Comparison of ENCODE assay signal across 21 cellular contexts in genomic region chr2:173062806-173063205, GRCh38. TPM values are rescaled to one million over a fixed set of nuclear protein-coding genes. Genes with fewer than 3 reads are reported as not detected.
A peak's percentile ranks its signal among the peaks of the same experiment; 100 is the strongest.
DNase-seq lines count a peak whose midpoint lies in the region; ATAC-seq and TF ChIP-seq lines count a peak whose summit lies in the region.
"Had no signal": no experiment of that assay in that cellular context is flagged by ENCODE, and none has a peak within 500 bp of the region (broad histone marks: within the 10 kb centered on the region; RNA-seq: fewer than 3 reads in every experiment).

No MANE protein-coding gene starts in this region.

- in situ Hi-C loops in IMR-90 (cut with MboI; ENCODE audit: low sequenced_read_pairs) = no loop called here

- no peaks in the 10 kb centered on the region for H3K36me3 Mint-ChIP-seq in activated naive CD8-positive, alpha-beta T cell treated with anti-CD3 and anti-CD28 coated beads, Interleukin-2, amount 50 U/mL, for 24 hours (ENCODE audit: low read depth)

- H3K27ac ChIP-seq in IMR-90 (ENCODE audit: insufficient read depth, low read length) = no peak overlapping the region
- peak overlapping the region; percentile 64 for H3K27ac ChIP-seq in RWPE1
- peak overlapping the region; percentile 64 for H3K27ac ChIP-seq in foreskin keratinocyte
- H3K27ac ChIP-seq: C4-2B, SJSA1 had no signal

- dilution Hi-C loops in IMR-90 (cut with HindIII; ENCODE audit: low sequenced_read_pairs, unreplicated experiment) = no loop called here

- H3K4me3 Mint-ChIP-seq in activated naive CD8-positive, alpha-beta T cell treated with anti-CD3 and anti-CD28 coated beads, Interleukin-2, amount 50 U/mL, for 24 hours = no peak overlapping the region
- H3K4me3 Mint-ChIP-seq: HFFc6 had no signal

- no peak overlapping the region for H3K9ac ChIP-seq in IMR-90 (ENCODE audit: low read depth, low read length)

- no peak overlapping the region for H4K91ac ChIP-seq in IMR-90 (ENCODE audit: insufficient read depth, low read depth, low read length)

- no peak overlapping the region for H2AFZ ChIP-seq in IMR-90 (replicated peaks; ENCODE audit: low read length, poor library complexity)

- H2BK15ac ChIP-seq in IMR-90 (ENCODE audit: low read depth, low read length) = peak overlapping the region; percentile 34; the same call in 1 of the 3 replicates

- no peak for TF ChIP-seq RAD21 in IMR-90 (IDR thresholded peaks at IDR 0.05; ENCODE audit: low read length)

- no peak overlapping the region for H3K14ac ChIP-seq in IMR-90 (replicated peaks; ENCODE audit: low read depth, low read length)

- H3K4me2 ChIP-seq in IMR-90 (ENCODE audit: low read depth, low read length) = no peak overlapping the region

- intact Hi-C loops in IMR-90 (cut with micrococcal nuclease) = no loop called here

- H3K27me3 Mint-ChIP-seq in activated naive CD8-positive, alpha-beta T cell treated with anti-CD3 and anti-CD28 coated beads, Interleukin-2, amount 50 U/mL, for 24 hours = peaks cover 26% of the 10 kb centered on the region

- H3K9me1 ChIP-seq in IMR-90 (ENCODE audit: insufficient read depth, low read length) = no peaks in the 10 kb centered on the region

- H3K4me1 ChIP-seq in IMR-90 (ENCODE audit: control insufficient read depth, insufficient read depth, low read length) (peaks cover 8% of the 10 kb centered on the region), foreskin keratinocyte (peaks cover 5% of the 10 kb centered on the region)
- H3K4me1 ChIP-seq: SJSA1 had no signal

- no peaks in the 10 kb centered on the region for H3K36me3 ChIP-seq in IMR-90 (ENCODE audit: control insufficient read depth, insufficient read depth, low read length)
- H3K36me3 ChIP-seq: SJSA1 had no signal

- H2BK120ac ChIP-seq in IMR-90 (ENCODE audit: low read depth, low read length) = no peak overlapping the region

- no peaks in the 10 kb centered on the region for H3K4me1 Mint-ChIP-seq in activated naive CD8-positive, alpha-beta T cell treated with anti-CD3 and anti-CD28 coated beads, Interleukin-2, amount 50 U/mL, for 24 hours

- H3K27me3 ChIP-seq in IMR-90 (ENCODE audit: control insufficient read depth, insufficient read depth, low read length) = no peaks in the 10 kb centered on the region
- no peaks in the 10 kb centered on the region for H3K27me3 ChIP-seq in foreskin keratinocyte
- H3K27me3 ChIP-seq: SJSA1 had no signal

- peak overlapping the region; percentile 78; the same call in 1 of the 2 replicates for H3K18ac ChIP-seq in IMR-90 (ENCODE audit: low read depth, low read length)

- H3K79me1 ChIP-seq in IMR-90 (ENCODE audit: low read depth in 1 of 2, low read length in 2 of 2) = no peaks in the 10 kb centered on the region

- no peak overlapping the region; the same call in 1 of the 2 replicates for H4K5ac ChIP-seq in IMR-90 (ENCODE audit: low read depth, low read length)

- POLR2A ChIA-PET in IMR-90 (lab: Charles Lee; ENCODE audit: unreplicated experiment) (no interaction called here), RWPE1 (lab: Yijun Ruan, JAX; ENCODE audit: low non-redundant PET) (no interaction called here)

- peak; percentile 33 for DNase-seq in IMR-90
- DNase-seq in RWPE1 (ENCODE audit: low spot score) = peak; percentile 49
- DNase-seq in foreskin keratinocyte = peak; percentile 80 to 93
- DNase-seq in activated naive CD8-positive, alpha-beta T cell treated with anti-CD3 and anti-CD28 coated beads, Interleukin-2, amount 50 U/mL, for 24 hours = no peak
- DNase-seq in H4 (ENCODE audit: low spot score) = no peak
- DNase-seq: ACHN, AML-193, DMS79 treated with DMSO at 0.1 percent for 48 hours, H7, HFFc6, KG1, NCI-H1417, NCI-H187, NCI-H2107, NCI-H524 treated with DMSO at 0.1 percent for 48 hours, PC-3 had no signal

- H3K56ac ChIP-seq in IMR-90 (ENCODE audit: extremely low read depth, insufficient read depth, low read length) = no peak overlapping the region

- TF ChIP-seq CTCF in IMR-90 (conservative IDR thresholded peaks at IDR 0.05; ENCODE audit: low read depth, low read length) = no peak
- no peak for TF ChIP-seq CTCF in RWPE1 (conservative IDR thresholded peaks at IDR 0.05; ENCODE audit: low read depth)
- TF ChIP-seq CTCF in foreskin keratinocyte (conservative IDR thresholded peaks at IDR 0.05) = no peak

- ATAC-seq in IMR-90 (ENCODE audit: low read depth) (no peak), esophagus mucosa (peak; percentile 80), foreskin keratinocyte (peak; percentile 86), GM19467 (IDR thresholded peaks at IDR 0.05; ENCODE audit: unreplicated experiment) (no peak)
- no peak for ATAC-seq in activated naive CD8-positive, alpha-beta T cell treated with anti-CD3 and anti-CD28 coated beads, Interleukin-2, amount 50 U/mL, for 24 hours
- ATAC-seq: HepG2, PC-3 had no signal

- H3K4ac ChIP-seq in IMR-90 (ENCODE audit: low read depth, low read length) = 0 out of 2 replicates have a peak overlapping the region, but pooled peaks have one; percentile 21

- H4K20me1 ChIP-seq in IMR-90 (ENCODE audit: insufficient read depth, low read length) = no peaks in the 10 kb centered on the region

- CTCF ChIA-PET in IMR-90 (lab: Yijun Ruan, JAX) (interaction anchor here (0.9 kb wide), 1 partner anchor 8 kb away, joined by 4 read pairs; no protein-coding TSS in a partner anchor), RWPE1 (lab: Yijun Ruan, JAX) (no interaction called here)

- H2AK5ac ChIP-seq in IMR-90 (ENCODE audit: low read depth, low read length) = no peak overlapping the region

- H2BK20ac ChIP-seq in IMR-90 (ENCODE audit: low read depth, low read length) = 0 out of 2 replicates have a peak overlapping the region, but pooled peaks have one; percentile 53

- TF ChIP-seq POLR2A in IMR-90 (IDR thresholded peaks at IDR 0.05; ENCODE audit: low read depth, low read length) = no peak

- no peak overlapping the region for H4K8ac ChIP-seq in IMR-90 (ENCODE audit: low read depth in 2 of 2, low read length in 2 of 2)

- no CpG with 5 or more reads among the region's 4 CpGs for WGBS in IMR-90 (ENCODE audit: extremely low coverage in 2 of 2, insufficient read length in 1 of 2), 2 experiments

- H2AK9ac ChIP-seq in IMR-90 (replicated peaks; ENCODE audit: low read depth, low read length, poor library complexity) = no peak overlapping the region

- no peak overlapping the region for H3K27ac Mint-ChIP-seq in activated naive CD8-positive, alpha-beta T cell treated with anti-CD3 and anti-CD28 coated beads, Interleukin-2, amount 50 U/mL, for 24 hours
- H3K27ac Mint-ChIP-seq: HFFc6 had no signal

- H3K9me3 ChIP-seq in IMR-90 (ENCODE audit: control insufficient read depth, insufficient read depth, low read length) = peaks cover 8% of the 10 kb centered on the region
- H3K9me3 ChIP-seq: SJSA1 had no signal

- no TSS peak for BruUV-seq in IMR-90 (replicated peaks; lab: Mats Ljungman, UMichigan)

- H3K9me3 Mint-ChIP-seq in activated naive CD8-positive, alpha-beta T cell treated with anti-CD3 and anti-CD28 coated beads, Interleukin-2, amount 50 U/mL, for 24 hours = no peaks in the 10 kb centered on the region

- H2BK5ac ChIP-seq in IMR-90 (ENCODE audit: low read depth, low read length, poor library complexity, severe bottlenecking) = peak overlapping the region; percentile 5

- no peak overlapping the region for H3K4me3 ChIP-seq in IMR-90 (ENCODE audit: insufficient read depth, low read depth, low read length)
- H3K4me3 ChIP-seq: SJSA1 had no signal

- no peak overlapping the region for H3K23ac ChIP-seq in IMR-90 (ENCODE audit: low read depth, low read length)

TF ChIP-seq in IMR-90, 13 proteins besides CTCF, POLR2A, EP300 and RAD21:
- TF ChIP-seq RCOR1 (IDR thresholded peaks at IDR 0.05; ENCODE audit: insufficient replicate concordance, low read length) = no peak
- no peak for TF ChIP-seq CEBPB (IDR thresholded peaks at IDR 0.05; ENCODE audit: low read depth, low read length)
- no peak for TF ChIP-seq ELK1 (IDR thresholded peaks at IDR 0.05; ENCODE audit: borderline replicate concordance, low read depth, low read length)
- no peak for TF ChIP-seq FOS (IDR thresholded peaks at IDR 0.05; ENCODE audit: low read depth, low read length)

RNA-seq across cellular contexts. Expression of gene MAP3K20, which starts 12.8 kb away (rescaled TPM):
- total RNA-seq in IMR-90 (2012; rRNA removed) = 84.4 and 93.0 TPM in 2 replicates
- 22.9 and 27.5 TPM in 2 replicates for polyA plus RNA-seq in IMR-90 (2012; rRNA removed)
- 6.0 and 6.1 TPM in 2 replicates for polyA plus RNA-seq in IMR-90 (2012; cell fraction: cytosol; rRNA removed)
- polyA plus RNA-seq in IMR-90 (2012; cell fraction: nucleus; rRNA removed; ENCODE audit: low replicate concordance) = 2.9 and 14.5 TPM in 2 replicates
- total RNA-seq in esophagus mucosa = 21.3 TPM
- total RNA-seq in foreskin keratinocyte = 46.8 and 52.3 TPM in 2 replicates
- 12.0 and 15.2 TPM in 2 replicates for polyA plus RNA-seq in foreskin keratinocyte
- 22.4 and 29.8 TPM in 2 replicates for total RNA-seq in H4 (2014; rRNA removed; shearing (Covaris generic))

Comparison
In these comparisons a context has a peak if more than half of its experiments do, and no peak if none do; other contexts are left out.
1. ATAC-seq: peak in esophagus mucosa (single experiment) and foreskin keratinocyte (single experiment); none in IMR-90 (single experiment), activated naive CD8-positive, alpha-beta T cell treated with anti-CD3 and anti-CD28 coated beads, Interleukin-2, amount 50 U/mL, for 24 hours (single experiment) and GM19467 (single experiment).
2. DNase-seq: peak in IMR-90 (single experiment), RWPE1 (single experiment) and foreskin keratinocyte (2 of 2); none in activated naive CD8-positive, alpha-beta T cell treated with anti-CD3 and anti-CD28 coated beads, Interleukin-2, amount 50 U/mL, for 24 hours (single experiment) and H4 (single experiment).